Comparison of ENCODE assay signal across 8 cellular contexts in the genomic region with DNA sequence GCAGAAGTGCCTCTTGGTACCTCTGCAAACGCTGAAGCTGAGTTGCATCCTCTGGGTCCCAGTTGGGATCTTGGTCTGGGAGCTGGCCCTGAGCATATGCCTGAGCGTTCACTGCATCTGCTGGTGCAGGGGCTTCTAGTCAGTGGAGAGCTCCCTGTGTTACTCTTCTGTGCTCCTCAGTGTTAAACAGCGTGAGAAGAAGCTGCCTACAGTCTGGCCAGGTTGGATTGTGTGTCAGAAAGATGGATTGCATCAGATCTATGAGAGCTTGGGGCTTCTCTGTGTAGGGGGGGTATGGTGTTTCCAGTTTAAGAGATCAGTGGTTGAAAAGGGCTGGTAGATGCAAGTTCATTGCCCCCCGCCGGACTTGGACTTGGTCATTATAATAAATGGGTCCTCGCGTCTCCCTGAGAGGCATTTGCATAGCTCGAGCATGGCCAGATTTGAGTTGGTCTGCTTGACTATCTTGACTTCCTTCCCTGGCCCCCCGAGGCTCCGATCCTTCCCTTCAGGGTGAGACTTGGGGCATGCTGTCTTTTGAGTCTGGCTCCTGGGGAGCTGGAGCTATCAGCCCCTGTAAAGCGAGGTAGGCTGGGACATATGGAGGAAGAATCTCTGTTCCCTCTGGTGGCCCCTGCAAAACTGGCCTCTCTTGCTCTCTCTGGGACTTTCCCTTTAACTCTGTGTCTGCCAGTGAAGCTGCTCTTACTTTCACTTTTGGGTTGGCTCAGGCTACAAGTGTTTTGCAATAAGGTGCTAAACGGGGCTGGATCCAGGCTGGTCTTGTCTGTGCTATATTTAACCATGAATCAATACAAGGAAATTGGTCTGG. TPM values are rescaled to one million over a fixed set of nuclear protein-coding genes. Genes with fewer than 3 reads are reported as not detected.
DNase-seq lines count a peak whose midpoint lies in the region; ATAC-seq, FAIRE-seq and TF ChIP-seq lines count a peak whose summit lies in the region.

No MANE protein-coding gene starts in this region.

- peaks cover 6% of the 10 kb centered on the region for H3K27me3 ChIP-seq in left ventricle myocardium inferior (ENCODE audit: low read depth)

- intact Hi-C loops in left ventricle myocardium inferior (cut with micrococcal nuclease) = no loop called here

- H3K4me3 ChIP-seq in left ventricle myocardium inferior = peak overlapping the region; percentile 53

- peaks cover 4% of the 10 kb centered on the region for H3K9me3 ChIP-seq in left ventricle myocardium inferior (replicated peaks)

- H3K4me1 ChIP-seq in left ventricle myocardium inferior = peaks cover 17% of the 10 kb centered on the region

- FAIRE-seq in GM19239 (lab: Jason Lieb, UNC) = peak; percentile 96

- H3K27ac ChIP-seq in left ventricle myocardium inferior (replicated peaks) = peak overlapping the region; percentile 6

- TF ChIP-seq CTCF in left ventricle myocardium inferior (IDR thresholded peaks at IDR 0.05; ENCODE audit: borderline replicate concordance) = no peak

- no peaks in the 10 kb centered on the region for H3K36me3 ChIP-seq in left ventricle myocardium inferior

- peak; percentile 62 for DNase-seq in GM19239 (ENCODE audit: insufficient read length, low spot score)
- peak; percentile 52 for DNase-seq in LHCN-M2 (ENCODE audit: low read depth)
- peak; percentile 53 to 58 for DNase-seq in activated T-cell treated with anti-CD3 and anti-CD28 coated beads, Interleukin-2, amount 50 U/mL, for 48 hours
- no peak for DNase-seq in left ventricle myocardium inferior
- DNase-seq in stimulated activated CD4-positive, alpha-beta T cell treated with anti-CD3 and anti-CD28 coated beads, Interleukin-15, amount 100 ng/mL, for 48 hours (ENCODE audit: low read depth in 2 of 2) = peak; percentile 20 to 27
- no peak for DNase-seq in HK-2 (ENCODE audit: unreplicated experiment)

- ATAC-seq in GM21786 (IDR thresholded peaks at IDR 0.05; ENCODE audit: unreplicated experiment) = no peak
- no peak for ATAC-seq in HG03175 (IDR thresholded peaks at IDR 0.05; ENCODE audit: unreplicated experiment)

RNA-seq across cellular contexts. Expression of a gene that starts 52.9 kb away (rescaled TPM):
- not detected in 2 replicates for total RNA-seq in LHCN-M2 (2014; rRNA removed)
- polyA plus RNA-seq in LHCN-M2 (2012) = not detected
- total RNA-seq in left ventricle myocardium inferior = not detected

Comparison
In these comparisons a context has a peak if more than half of its experiments do, and no peak if none do; other contexts are left out.
1. DNase-seq: peak in GM19239 (single experiment), LHCN-M2 (single experiment), activated T-cell treated with anti-CD3 and anti-CD28 coated beads, Interleukin-2, amount 50 U/mL, for 48 hours (2 of 2) and stimulated activated CD4-positive, alpha-beta T cell treated with anti-CD3 and anti-CD28 coated beads, Interleukin-15, amount 100 ng/mL, for 48 hours (2 of 2); none in left ventricle myocardium inferior (single experiment) and HK-2 (single experiment).